Comparison of ENCODE assay signal across 10 cellular contexts in genomic region chr2:196758474-196759377, GRCh38. TPM values are rescaled to one million over a fixed set of nuclear protein-coding genes. Genes with fewer than 3 reads are reported as not detected.
A peak's percentile ranks its signal among the peaks of the same experiment; 100 is the strongest.
DNase-seq lines count a peak whose midpoint lies in the region; ATAC-seq and TF ChIP-seq lines count a peak whose summit lies in the region.
"Had no signal": no experiment of that assay in that cellular context is flagged by ENCODE, and none has a peak within 500 bp of the region (broad histone marks: within the 10 kb centered on the region; RNA-seq: fewer than 3 reads in every experiment).

No MANE protein-coding gene starts in this region.

- no peak overlapping the region for H3K4me3 Mint-ChIP-seq in mesothelial cell of epicardium

- no peak for ATAC-seq in HG02840 (IDR thresholded peaks at IDR 0.05; ENCODE audit: low FRiP score, unreplicated experiment)

- H3K27ac Mint-ChIP-seq in mesothelial cell of epicardium, result no peak overlapping the region

- H3K36me3 Mint-ChIP-seq in mesothelial cell of epicardium, result peaks cover 46% of the 10 kb centered on the region

- peaks cover 8% of the 10 kb centered on the region for H3K4me1 Mint-ChIP-seq in mesothelial cell of epicardium

- H3K4me3 ChIP-seq in BJ (ENCODE audit: low read depth, low read length) (no peak overlapping the region), cardiac fibroblast (replicated peaks in 1 of 2; ENCODE audit: low read depth in 2 of 2, low read length in 2 of 2) (no peak overlapping the region)
- H3K4me3 ChIP-seq: skin epidermis had no signal

- DNase-seq in BJ (ENCODE audit: low read depth) (peak; percentile 2), cardiac fibroblast (ENCODE audit: low read depth in 2 of 2) (peak; percentile 57 to 60), mesothelial cell of epicardium (ENCODE audit: low spot score in 2 of 2, unreplicated experiment in 2 of 2) (no peak), retina (no peak), iPS-NIHi7 (ENCODE audit: extremely low spot score) (no peak), NCI-H2107 (lab: John Stamatoyannopoulos, UW) (no peak)
- DNase-seq: T1000 had no signal

- no peaks in the 10 kb centered on the region for H3K36me3 ChIP-seq in BJ (ENCODE audit: control insufficient read depth, insufficient read depth, low read length)

- CTCF ChIA-PET in BJ (lab: Yijun Ruan, JAX), result interaction anchor here (0.6 to 2.1 kb wide), 7 partner anchors 8 to 461 kb away, joined by 3 to 13 read pairs (median 3); no protein-coding TSS in a partner anchor

- no peaks in the 10 kb centered on the region for H3K27me3 ChIP-seq in BJ (ENCODE audit: control insufficient read depth, insufficient read depth, low read length)

- POLR2A ChIA-PET in BJ (lab: Charles Lee), result no interaction called here

- H3K27me3 Mint-ChIP-seq in mesothelial cell of epicardium (ENCODE audit: low read depth), result no peaks in the 10 kb centered on the region

- H3K9me3 Mint-ChIP-seq in mesothelial cell of epicardium, result peaks cover 37% of the 10 kb centered on the region

- TF ChIP-seq CTCF in BJ (IDR thresholded peaks at IDR 0.05; ENCODE audit: insufficient read depth, low read depth, low read length), result peak; percentile 32; the same call in 1 of the 2 replicates
- TF ChIP-seq CTCF in LNCAP (IDR thresholded peaks at IDR 0.05), result peak; percentile 47
- TF ChIP-seq CTCF in cardiac fibroblast (IDR thresholded peaks at IDR 0.05; ENCODE audit: low read depth, low read length), result peak; percentile 35
- peak; percentile 48 for TF ChIP-seq CTCF in mesothelial cell of epicardium (IDR thresholded peaks at IDR 0.05; ENCODE audit: unreplicated experiment)

RNA-seq across cellular contexts. Expression of gene GTF3C3, which starts 40.8 kb away (rescaled TPM):
- 14.3 and 27.1 TPM in 2 replicates for polyA plus RNA-seq in BJ (2011; rRNA removed)
- 14.1 and 14.8 TPM in 2 replicates for polyA minus RNA-seq in BJ (2011; rRNA and poly(A)+ RNA removed)
- 52.6 to 56.7 TPM (median 54.4 TPM) in 3 replicates for total RNA-seq in mesothelial cell of epicardium

RNA-seq across cellular contexts. Expression of gene C2orf66, which starts 50.4 kb away (rescaled TPM):
- 0.12 and 0.23 TPM in 2 replicates for polyA plus RNA-seq in BJ (2011; rRNA removed)
- 0.14 TPM in 1 of 2 replicates, not detected in the other for polyA minus RNA-seq in BJ (2011; rRNA and poly(A)+ RNA removed)
- total RNA-seq in mesothelial cell of epicardium, result 0.18 to 0.44 TPM (median 0.27 TPM) in 3 replicates

Comparison
In these comparisons a context has a peak if more than half of its experiments do, and no peak if none do; other contexts are left out.
1. DNase-seq: peak in BJ (single experiment) and cardiac fibroblast (2 of 2); none in mesothelial cell of epicardium (0 of 2), retina (single experiment), iPS-NIHi7 (single experiment) and NCI-H2107 (single experiment).
2. Peak in every context shown above with its lines, with median percentiles within 50 percentile points of each other: CTCF ChIP-seq.